15 cellular contexts compared by ENCODE assay signal in the genomic region with DNA sequence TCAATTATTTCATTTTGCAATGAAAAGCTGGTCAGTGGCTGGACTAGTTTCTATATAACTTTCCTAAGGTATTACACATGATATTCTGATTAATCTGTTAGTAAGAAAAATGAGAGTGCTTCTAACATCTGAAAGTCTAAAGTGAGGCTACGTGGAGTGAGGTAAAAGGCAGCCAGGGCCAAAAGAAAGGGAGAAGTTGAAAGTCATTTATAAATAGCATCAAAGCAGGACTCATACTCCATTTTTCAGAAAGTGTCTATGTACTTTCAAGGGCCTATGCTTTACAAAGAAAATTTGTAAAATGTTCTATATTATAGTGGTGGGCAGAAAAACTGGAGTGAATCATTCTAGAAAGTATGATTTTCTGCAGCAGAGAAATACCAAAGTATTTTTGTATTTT.
"Had no signal": no experiment of that assay in that cellular context is flagged by ENCODE, and none has a peak within 500 bp of the region (broad histone marks: within the 10 kb centered on the region; RNA-seq: fewer than 3 reads in every experiment).

No MANE protein-coding gene starts in this region.

- H3K27ac ChIP-seq: coronary artery, prostate gland, spleen had no signal

- H3K36me3 Mint-ChIP-seq: natural killer cell treated with Interleukin-12 subunit alpha and Interleukin-12 subunit beta and Interleukin-15 and Interleukin-18, amount 100 ng/mL, for 72 hours had no signal

- H3K27me3 Mint-ChIP-seq: natural killer cell treated with Interleukin-12 subunit alpha and Interleukin-12 subunit beta and Interleukin-15 and Interleukin-18, amount 100 ng/mL, for 72 hours; stimulated activated naive B cell treated with anti-CD40 and anti-IgM and Interleukin-4, amounts not matched to agents 10 μg/mL and 1 μg/mL and 100 μg/mL, for 72 hours had no signal

- DNase-seq: caudate nucleus; effector CD4-positive, alpha-beta T cell; foreskin melanocyte; head of caudate nucleus; mesenchymal stem cell; spleen; stimulated activated CD4-positive, alpha-beta T cell treated with anti-CD3 and anti-CD28 coated beads, Interleukin-1b, Interleukin-23, amount 100 ng/mL, for 48 hours; stimulated activated naive B cell treated with anti-CD40 and anti-IgM and Interleukin-4, amounts not matched to agents 10 μg/mL and 1 μg/mL and 100 μg/mL, for 72 hours; trophoblast cell had no signal

- H3K4me1 ChIP-seq: prostate gland had no signal

- H3K9me3 ChIP-seq: prostate gland, spleen had no signal

- H3K27ac Mint-ChIP-seq: activated T-helper 2 cell treated with anti-CD3 and anti-CD28 coated beads, Interferon-gamma antibody, Interleukin-2, Interleukin-4, amounts not matched to agents 10 μg/mL and 5 μg/mL and 100 μg/mL, durations not matched to agents 14 hours and 24 hours and 36 hours; natural killer cell treated with Interleukin-12 subunit alpha and Interleukin-12 subunit beta and Interleukin-15 and Interleukin-18, amount 100 ng/mL, for 72 hours; stimulated activated naive B cell treated with anti-CD40 and anti-IgM and Interleukin-4, amounts not matched to agents 10 μg/mL and 1 μg/mL and 100 μg/mL, for 72 hours had no signal

- ATAC-seq: left lobe of liver; natural killer cell treated with Interleukin-12 subunit alpha and Interleukin-12 subunit beta and Interleukin-15 and Interleukin-18, amount 100 ng/mL, for 72 hours; sciatic nerve; stimulated activated naive B cell treated with anti-CD40 and anti-IgM and Interleukin-4, amounts not matched to agents 10 μg/mL and 1 μg/mL and 100 μg/mL, for 72 hours had no signal

- H3K36me3 ChIP-seq: prostate gland had no signal

- H3K4me3 ChIP-seq: coronary artery, prostate gland, spleen had no signal

- H3K4me3 Mint-ChIP-seq: natural killer cell treated with Interleukin-12 subunit alpha and Interleukin-12 subunit beta and Interleukin-15 and Interleukin-18, amount 100 ng/mL, for 72 hours; stimulated activated naive B cell treated with anti-CD40 and anti-IgM and Interleukin-4, amounts not matched to agents 10 μg/mL and 1 μg/mL and 100 μg/mL, for 72 hours had no signal

- H3K9me3 Mint-ChIP-seq: natural killer cell treated with Interleukin-12 subunit alpha and Interleukin-12 subunit beta and Interleukin-15 and Interleukin-18, amount 100 ng/mL, for 72 hours; stimulated activated naive B cell treated with anti-CD40 and anti-IgM and Interleukin-4, amounts not matched to agents 10 μg/mL and 1 μg/mL and 100 μg/mL, for 72 hours had no signal

- H3K27me3 ChIP-seq: spleen had no signal
